ENCODE assay signal across 11 cellular contexts in genomic region chr7:26186364-26187311, GRCh38. TPM values are rescaled to one million over a fixed set of nuclear protein-coding genes. Genes with fewer than 3 reads are reported as not detected.
DNase-seq lines count a peak whose midpoint lies in the region; ATAC-seq and TF ChIP-seq lines count a peak whose summit lies in the region.
"Had no signal": no experiment of that assay in that cellular context is flagged by ENCODE, and none has a peak within 500 bp of the region (broad histone marks: within the 10 kb centered on the region; RNA-seq: fewer than 3 reads in every experiment).

No MANE protein-coding gene starts in this region.

- ATAC-seq in gastroesophageal sphincter (no peak), GM21529 (IDR thresholded peaks at IDR 0.05; ENCODE audit: unreplicated experiment) (no peak)

- H3K27me3 ChIP-seq in MM.1S (replicated peaks; ENCODE audit: insufficient read depth, low read length) (no peaks in the 10 kb centered on the region), neutrophil (no peaks in the 10 kb centered on the region), gastroesophageal sphincter (no peaks in the 10 kb centered on the region)
- H3K27me3 ChIP-seq: breast epithelium had no signal

- TF ChIP-seq CTCF in MM.1S (IDR thresholded peaks at IDR 0.05; ENCODE audit: low read length): no peak
- TF ChIP-seq CTCF in neutrophil (IDR thresholded peaks at IDR 0.05): no peak
- no peak for TF ChIP-seq CTCF in gastroesophageal sphincter (IDR thresholded peaks at IDR 0.05)

- peaks cover 53% of the 10 kb centered on the region for H4K20me1 ChIP-seq in MM.1S (ENCODE audit: insufficient read depth, low read length)

- H3K27ac ChIP-seq in MM.1S (ENCODE audit: low read length) (peak overlapping the region; percentile 2; the same call in 1 of the 2 replicates), neutrophil (peak overlapping the region; percentile 36), gastroesophageal sphincter (peak overlapping the region in 1 of 4 donors; percentile 15)

- TF ChIP-seq EP300 in gastroesophageal sphincter (IDR thresholded peaks at IDR 0.05): no peak

- peaks cover 10% of the 10 kb centered on the region for H3K27me3 Mint-ChIP-seq in activated naive CD8-positive, alpha-beta T cell treated with anti-CD3 and anti-CD28 coated beads for 36 hours

- DNase-seq in NCI-H82 (lab: John Stamatoyannopoulos, UW) (peak; percentile 44), NCI-H82 treated with DMSO at 0.1 percent for 48 hours (lab: John Stamatoyannopoulos, UW; ENCODE audit: unreplicated experiment) (no peak), MM.1S (no peak), NCI-H446 (lab: John Stamatoyannopoulos, UW) (no peak)
- no peak for DNase-seq in activated naive CD8-positive, alpha-beta T cell treated with anti-CD3 and anti-CD28 coated beads for 36 hours
- DNase-seq: activated CD4-positive, CD25-positive, alpha-beta regulatory T cell; left colon had no signal

- peaks cover 33% of the 10 kb centered on the region for H3K36me3 ChIP-seq in MM.1S (replicated peaks; ENCODE audit: insufficient read depth, low read length)
- H3K36me3 ChIP-seq in neutrophil: peaks cover 79% of the 10 kb centered on the region
- H3K36me3 ChIP-seq in gastroesophageal sphincter: peaks cover 22 to 53% of the 10 kb centered on the region in 2 donors
- H3K36me3 ChIP-seq: breast epithelium had no signal

- H3K4me3 ChIP-seq in MM.1S (ENCODE audit: low read length): no peak overlapping the region
- no peak overlapping the region for H3K4me3 ChIP-seq in neutrophil (ENCODE audit: low read depth in 1 of 2, low read length in 1 of 2)
- no peak overlapping the region for H3K4me3 ChIP-seq in gastroesophageal sphincter
- H3K4me3 ChIP-seq: breast epithelium had no signal

- peak overlapping the region; percentile 90 for H3K27ac Mint-ChIP-seq in activated naive CD8-positive, alpha-beta T cell treated with anti-CD3 and anti-CD28 coated beads for 36 hours

- peak overlapping the region; percentile 16 for H3K4me3 Mint-ChIP-seq in activated naive CD8-positive, alpha-beta T cell treated with anti-CD3 and anti-CD28 coated beads for 36 hours

- peaks cover 54% of the 10 kb centered on the region for H3K79me2 ChIP-seq in MM.1S (ENCODE audit: low read length)

- WGBS in gastroesophageal sphincter (ENCODE audit: low coverage in 1 of 2), 2 donors: 68 to 75% methylated on average over 5 of the region's 5 CpGs

- H3K9ac ChIP-seq in MM.1S (ENCODE audit: low read length): no peak overlapping the region

- peaks cover 78% of the 10 kb centered on the region for H3K4me1 Mint-ChIP-seq in activated naive CD8-positive, alpha-beta T cell treated with anti-CD3 and anti-CD28 coated beads for 36 hours

- TF ChIP-seq POLR2A in gastroesophageal sphincter (IDR thresholded peaks at IDR 0.05): no peak

- peaks cover 97% of the 10 kb centered on the region for H3F3A ChIP-seq in MM.1S (ENCODE audit: insufficient read depth, low read length)

- H3K4me1 ChIP-seq in MM.1S (ENCODE audit: low read length) (peaks cover 59% of the 10 kb centered on the region), neutrophil (ENCODE audit: control insufficient read depth in 1 of 2, insufficient read depth in 1 of 2, low read depth in 1 of 2, low read length in 1 of 2) (peaks cover 0 to 4% of the 10 kb centered on the region in 2 experiments), gastroesophageal sphincter (peaks cover 0 to 50% (median 0%) of the 10 kb centered on the region in 3 donors)
- H3K4me1 ChIP-seq: breast epithelium had no signal

- H3K9me2 ChIP-seq in MM.1S (replicated peaks; ENCODE audit: insufficient read depth, low read length): no peaks in the 10 kb centered on the region

- H3K36me3 Mint-ChIP-seq in activated naive CD8-positive, alpha-beta T cell treated with anti-CD3 and anti-CD28 coated beads for 36 hours: peaks cover 80% of the 10 kb centered on the region

- H2AFZ ChIP-seq in MM.1S (ENCODE audit: low read length): no peak overlapping the region

- no peaks in the 10 kb centered on the region for H3K9me3 Mint-ChIP-seq in activated naive CD8-positive, alpha-beta T cell treated with anti-CD3 and anti-CD28 coated beads for 36 hours

- H3K9me3 ChIP-seq in MM.1S (replicated peaks; ENCODE audit: insufficient read depth, low read length): no peaks in the 10 kb centered on the region
- H3K9me3 ChIP-seq in neutrophil: no peaks in the 10 kb centered on the region
- H3K9me3 ChIP-seq in gastroesophageal sphincter: no peaks in the 10 kb centered on the region
- H3K9me3 ChIP-seq: breast epithelium had no signal

- H3K4me2 ChIP-seq in MM.1S (ENCODE audit: low read depth, low read length): no peak overlapping the region

RNA-seq across cellular contexts. Expression of gene HNRNPA2B1, which starts 13.9 kb away (rescaled TPM):
- 100 to 1,000 TPM; 968 to 975 TPM for total RNA-seq in activated naive CD8-positive, alpha-beta T cell treated with anti-CD3 and anti-CD28 coated beads for 36 hours
- 100 to 1,000 TPM; 171 to 210 (median 189) TPM for total RNA-seq in gastroesophageal sphincter

RNA-seq across cellular contexts. Expression of gene CBX3, which starts 14.9 kb away (rescaled TPM):
- total RNA-seq in activated naive CD8-positive, alpha-beta T cell treated with anti-CD3 and anti-CD28 coated beads for 36 hours: 100 to 1,000 TPM; 366 to 370 TPM
- total RNA-seq in gastroesophageal sphincter: 10 to 100 TPM; 61.1 to 92.1 (median 83.3) TPM

RNA-seq across cellular contexts. Expression of gene NFE2L3, which starts 34.6 kb away (rescaled TPM):
- 10 to 100 TPM; 35.2 to 35.3 TPM for total RNA-seq in activated naive CD8-positive, alpha-beta T cell treated with anti-CD3 and anti-CD28 coated beads for 36 hours
- 1 to 10 TPM in 3 of 4 donors, under 1 TPM in 1; 0.62 to 4.4 (median 2.2) TPM for total RNA-seq in gastroesophageal sphincter

Comparison
In these comparisons a context has a peak if more than half of its experiments do, and no peak if none do; other contexts are left out.
1. RNA of gene HNRNPA2B1, which starts 13.9 kb away (total RNA-seq): 968 to 975 TPM in activated naive CD8-positive, alpha-beta T cell treated with anti-CD3 and anti-CD28 coated beads for 36 hours; 171 to 210 TPM in gastroesophageal sphincter; every median in the first group is over 4 times any median in the second.
2. RNA of gene NFE2L3, which starts 34.6 kb away (total RNA-seq): 35.2 to 35.3 TPM in activated naive CD8-positive, alpha-beta T cell treated with anti-CD3 and anti-CD28 coated beads for 36 hours; 0.62 to 4.4 TPM in gastroesophageal sphincter; every median in the first group is over 4 times any median in the second.